In the genomic region with DNA sequence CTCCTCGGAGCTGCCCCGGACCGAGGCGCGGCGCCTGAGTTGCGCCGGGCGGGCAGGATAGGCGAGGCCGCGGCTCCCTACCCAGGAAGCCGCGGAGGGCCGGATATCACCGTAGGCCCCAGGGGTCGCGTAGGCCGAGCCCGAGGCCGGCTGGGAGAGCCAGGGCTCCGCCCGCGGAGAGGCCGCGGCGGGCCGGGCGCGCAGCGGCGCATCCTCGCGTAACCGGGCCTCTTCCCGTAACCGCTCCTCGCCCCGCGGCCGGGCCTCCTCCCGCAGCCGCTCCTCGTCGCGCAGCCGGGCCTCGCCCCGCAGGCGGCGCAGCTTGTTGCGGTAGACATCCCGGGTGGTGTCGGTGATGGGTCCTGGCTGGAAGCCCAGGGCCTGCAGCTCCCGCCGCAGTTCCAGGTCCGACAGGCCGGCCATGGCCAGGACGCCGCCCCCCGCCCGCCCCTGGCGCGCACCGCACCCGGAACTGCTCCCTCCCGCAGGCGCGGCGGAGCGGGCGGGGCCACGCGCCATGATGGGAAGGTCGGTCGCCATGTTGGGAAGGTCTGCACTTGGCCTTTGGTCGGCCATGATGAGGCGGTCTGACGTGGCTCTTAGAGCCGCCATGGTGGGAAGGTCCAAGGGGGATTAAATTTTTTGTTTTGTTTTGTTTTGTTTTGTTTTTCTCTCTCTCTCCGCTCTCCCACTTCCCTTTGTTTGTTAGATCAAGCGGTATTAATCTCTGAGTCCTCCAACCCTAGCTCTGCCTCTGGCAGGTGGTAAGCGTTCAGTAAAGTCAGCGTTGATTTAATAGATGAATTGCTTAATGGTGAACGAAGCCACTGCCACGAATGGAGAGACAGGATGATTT, we compare ENCODE assay signal across 1 cellular context.
TF ChIP-seq lines count a peak whose summit lies in the region.

A gene (minus strand): TSS at position 437 of the 856 bp plus-strand sequence. CDS start 14 bp downstream, at position 423.

TF ChIP-seq in HepG2, 621 proteins besides CTCF, POLR2A, EP300 and RAD21 (continued from another document and continues in another):
- TF ChIP-seq, protein P1, sequence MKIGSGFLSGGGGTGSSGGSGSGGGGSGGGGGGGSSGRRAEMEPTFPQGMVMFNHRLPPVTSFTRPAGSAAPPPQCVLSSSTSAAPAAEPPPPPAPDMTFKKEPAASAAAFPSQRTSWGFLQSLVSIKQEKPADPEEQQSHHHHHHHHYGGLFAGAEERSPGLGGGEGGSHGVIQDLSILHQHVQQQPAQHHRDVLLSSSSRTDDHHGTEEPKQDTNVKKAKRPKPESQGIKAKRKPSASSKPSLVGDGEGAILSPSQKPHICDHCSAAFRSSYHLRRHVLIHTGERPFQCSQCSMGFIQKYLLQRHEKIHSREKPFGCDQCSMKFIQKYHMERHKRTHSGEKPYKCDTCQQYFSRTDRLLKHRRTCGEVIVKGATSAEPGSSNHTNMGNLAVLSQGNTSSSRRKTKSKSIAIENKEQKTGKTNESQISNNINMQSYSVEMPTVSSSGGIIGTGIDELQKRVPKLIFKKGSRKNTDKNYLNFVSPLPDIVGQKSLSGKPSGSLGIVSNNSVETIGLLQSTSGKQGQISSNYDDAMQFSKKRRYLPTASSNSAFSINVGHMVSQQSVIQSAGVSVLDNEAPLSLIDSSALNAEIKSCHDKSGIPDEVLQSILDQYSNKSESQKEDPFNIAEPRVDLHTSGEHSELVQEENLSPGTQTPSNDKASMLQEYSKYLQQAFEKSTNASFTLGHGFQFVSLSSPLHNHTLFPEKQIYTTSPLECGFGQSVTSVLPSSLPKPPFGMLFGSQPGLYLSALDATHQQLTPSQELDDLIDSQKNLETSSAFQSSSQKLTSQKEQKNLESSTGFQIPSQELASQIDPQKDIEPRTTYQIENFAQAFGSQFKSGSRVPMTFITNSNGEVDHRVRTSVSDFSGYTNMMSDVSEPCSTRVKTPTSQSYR (CRISPR knock-in tag; IDR thresholded peaks at IDR 0.05; ENCODE audit: borderline replicate concordance): no peak
- TF ChIP-seq JARID2 (CRISPR knock-in tag; IDR thresholded peaks at IDR 0.05; ENCODE audit: insufficient replicate concordance) (no peak), ZNF337 (CRISPR knock-in tag; IDR thresholded peaks at IDR 0.05; ENCODE audit: borderline replicate concordance, low read depth) (peak; percentile 37; the same call in 1 of the 2 replicates), TBX2 (CRISPR knock-in tag; IDR thresholded peaks at IDR 0.05; ENCODE audit: borderline replicate concordance) (peak; percentile 44; the same call in 1 of the 2 replicates), NFE2 (CRISPR knock-in tag; IDR thresholded peaks at IDR 0.05) (no peak), ELF1 (CRISPR knock-in tag; IDR thresholded peaks at IDR 0.05) (peak; percentile 93), RFXAP (CRISPR knock-in tag; IDR thresholded peaks at IDR 0.05; ENCODE audit: borderline replicate concordance) (peak; percentile 86; the same call in 1 of the 2 replicates), MED13 (CRISPR knock-in tag; IDR thresholded peaks at IDR 0.05) (peak; percentile 39; the same call in 1 of the 2 replicates), FOSL1 (CRISPR knock-in tag; IDR thresholded peaks at IDR 0.05; ENCODE audit: borderline replicate concordance) (no peak), PAWR (CRISPR knock-in tag; IDR thresholded peaks at IDR 0.05; ENCODE audit: borderline replicate concordance) (no peak), U2AF2 (IDR thresholded peaks at IDR 0.05; ENCODE audit: low read depth, low read length) (0 out of 2 replicates have a peak, but pooled peaks have one; percentile 76), ZFP90 (CRISPR knock-in tag; IDR thresholded peaks at IDR 0.05; ENCODE audit: borderline replicate concordance) (peak; percentile 45; the same call in 1 of the 2 replicates), POLR2G (IDR thresholded peaks at IDR 0.05; ENCODE audit: low read depth, low read length) (peak; percentile 80), FOXC1 (CRISPR knock-in tag; IDR thresholded peaks at IDR 0.05; ENCODE audit: borderline replicate concordance) (peak; percentile 72; the same call in 1 of the 2 replicates), ZNF282 (IDR thresholded peaks at IDR 0.05; ENCODE audit: partially characterized antibody) (no peak), ZNF432 (CRISPR knock-in tag; IDR thresholded peaks at IDR 0.05; ENCODE audit: borderline replicate concordance) (no peak), ZNF430 (CRISPR knock-in tag; IDR thresholded peaks at IDR 0.05) (no peak), ZFP36L2 (CRISPR knock-in tag; IDR thresholded peaks at IDR 0.05) (no peak), FOXK2 (IDR thresholded peaks at IDR 0.05) (no peak), MEIS1 (CRISPR knock-in tag; IDR thresholded peaks at IDR 0.05; ENCODE audit: borderline replicate concordance) (no peak; the same call in none of the 2 replicates)
- TF ChIP-seq, protein P2, sequence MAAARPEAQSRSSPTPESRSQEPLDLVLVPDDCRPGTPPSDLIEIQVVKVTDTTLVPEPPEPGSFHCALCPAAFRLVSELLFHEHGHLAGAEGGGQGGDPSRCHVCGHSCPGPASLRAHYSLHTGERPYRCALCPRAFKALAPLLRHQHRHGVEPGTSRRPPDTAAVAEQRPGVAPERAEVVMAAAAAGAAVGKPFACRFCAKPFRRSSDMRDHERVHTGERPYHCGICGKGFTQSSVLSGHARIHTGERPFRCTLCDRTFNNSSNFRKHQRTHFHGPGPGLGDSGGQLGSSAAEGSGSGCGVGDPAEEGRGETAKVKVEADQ (CRISPR knock-in tag; IDR thresholded peaks at IDR 0.05; ENCODE audit: borderline replicate concordance): no peak; the same call in 1 of the 2 replicates
- TF ChIP-seq, protein P3, sequence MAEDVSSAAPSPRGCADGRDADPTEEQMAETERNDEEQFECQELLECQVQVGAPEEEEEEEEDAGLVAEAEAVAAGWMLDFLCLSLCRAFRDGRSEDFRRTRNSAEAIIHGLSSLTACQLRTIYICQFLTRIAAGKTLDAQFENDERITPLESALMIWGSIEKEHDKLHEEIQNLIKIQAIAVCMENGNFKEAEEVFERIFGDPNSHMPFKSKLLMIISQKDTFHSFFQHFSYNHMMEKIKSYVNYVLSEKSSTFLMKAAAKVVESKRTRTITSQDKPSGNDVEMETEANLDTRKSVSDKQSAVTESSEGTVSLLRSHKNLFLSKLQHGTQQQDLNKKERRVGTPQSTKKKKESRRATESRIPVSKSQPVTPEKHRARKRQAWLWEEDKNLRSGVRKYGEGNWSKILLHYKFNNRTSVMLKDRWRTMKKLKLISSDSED (CRISPR knock-in tag; IDR thresholded peaks at IDR 0.05): no peak; the same call in 1 of the 2 replicates
- TF ChIP-seq, protein P4, sequence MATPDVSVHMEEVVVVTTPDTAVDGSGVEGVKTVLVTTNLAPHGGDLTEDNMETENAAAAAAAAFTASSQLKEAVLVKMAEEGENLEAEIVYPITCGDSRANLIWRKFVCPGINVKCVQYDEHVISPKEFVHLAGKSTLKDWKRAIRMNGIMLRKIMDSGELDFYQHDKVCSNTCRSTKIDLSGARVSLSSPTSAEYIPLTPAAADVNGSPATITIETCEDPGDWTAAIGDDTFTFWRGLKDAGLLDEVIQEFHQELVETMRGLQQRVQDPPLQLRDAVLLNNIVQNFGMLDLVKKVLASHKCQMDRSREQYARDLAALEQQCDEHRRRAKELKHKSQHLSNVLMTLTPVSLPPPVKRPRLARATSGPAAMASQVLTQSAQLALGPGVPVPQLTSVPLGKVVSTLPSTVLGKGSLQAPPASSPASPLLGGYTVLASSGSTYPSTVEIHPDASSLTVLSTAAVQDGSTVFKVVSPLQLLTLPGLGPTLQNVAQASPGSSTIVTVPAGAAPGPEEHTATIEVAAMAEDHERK (CRISPR knock-in tag; IDR thresholded peaks at IDR 0.05; ENCODE audit: low read depth): peak; percentile 88
- TF ChIP-seq, protein P5, sequence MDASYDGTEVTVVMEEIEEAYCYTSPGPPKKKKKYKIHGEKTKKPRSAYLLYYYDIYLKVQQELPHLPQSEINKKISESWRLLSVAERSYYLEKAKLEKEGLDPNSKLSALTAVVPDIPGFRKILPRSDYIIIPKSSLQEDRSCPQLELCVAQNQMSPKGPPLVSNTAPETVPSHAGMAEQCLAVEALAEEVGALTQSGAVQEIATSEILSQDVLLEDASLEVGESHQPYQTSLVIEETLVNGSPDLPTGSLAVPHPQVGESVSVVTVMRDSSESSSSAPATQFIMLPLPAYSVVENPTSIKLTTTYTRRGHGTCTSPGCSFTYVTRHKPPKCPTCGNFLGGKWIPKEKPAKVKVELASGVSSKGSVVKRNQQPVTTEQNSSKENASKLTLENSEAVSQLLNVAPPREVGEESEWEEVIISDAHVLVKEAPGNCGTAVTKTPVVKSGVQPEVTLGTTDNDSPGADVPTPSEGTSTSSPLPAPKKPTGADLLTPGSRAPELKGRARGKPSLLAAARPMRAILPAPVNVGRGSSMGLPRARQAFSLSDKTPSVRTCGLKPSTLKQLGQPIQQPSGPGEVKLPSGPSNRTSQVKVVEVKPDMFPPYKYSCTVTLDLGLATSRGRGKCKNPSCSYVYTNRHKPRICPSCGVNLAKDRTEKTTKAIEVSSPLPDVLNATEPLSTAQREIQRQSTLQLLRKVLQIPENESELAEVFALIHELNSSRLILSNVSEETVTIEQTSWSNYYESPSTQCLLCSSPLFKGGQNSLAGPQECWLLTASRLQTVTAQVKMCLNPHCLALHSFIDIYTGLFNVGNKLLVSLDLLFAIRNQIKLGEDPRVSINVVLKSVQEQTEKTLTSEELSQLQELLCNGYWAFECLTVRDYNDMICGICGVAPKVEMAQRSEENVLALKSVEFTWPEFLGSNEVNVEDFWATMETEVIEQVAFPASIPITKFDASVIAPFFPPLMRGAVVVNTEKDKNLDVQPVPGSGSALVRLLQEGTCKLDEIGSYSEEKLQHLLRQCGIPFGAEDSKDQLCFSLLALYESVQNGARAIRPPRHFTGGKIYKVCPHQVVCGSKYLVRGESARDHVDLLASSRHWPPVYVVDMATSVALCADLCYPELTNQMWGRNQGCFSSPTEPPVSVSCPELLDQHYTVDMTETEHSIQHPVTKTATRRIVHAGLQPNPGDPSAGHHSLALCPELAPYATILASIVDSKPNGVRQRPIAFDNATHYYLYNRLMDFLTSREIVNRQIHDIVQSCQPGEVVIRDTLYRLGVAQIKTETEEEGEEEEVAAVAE (CRISPR knock-in tag; IDR thresholded peaks at IDR 0.05; ENCODE audit: borderline replicate concordance): peak; percentile 85
- TF ChIP-seq, protein P6, sequence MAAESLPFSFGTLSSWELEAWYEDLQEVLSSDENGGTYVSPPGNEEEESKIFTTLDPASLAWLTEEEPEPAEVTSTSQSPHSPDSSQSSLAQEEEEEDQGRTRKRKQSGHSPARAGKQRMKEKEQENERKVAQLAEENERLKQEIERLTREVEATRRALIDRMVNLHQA (CRISPR knock-in tag; IDR thresholded peaks at IDR 0.05): no peak
- TF ChIP-seq, protein P7, sequence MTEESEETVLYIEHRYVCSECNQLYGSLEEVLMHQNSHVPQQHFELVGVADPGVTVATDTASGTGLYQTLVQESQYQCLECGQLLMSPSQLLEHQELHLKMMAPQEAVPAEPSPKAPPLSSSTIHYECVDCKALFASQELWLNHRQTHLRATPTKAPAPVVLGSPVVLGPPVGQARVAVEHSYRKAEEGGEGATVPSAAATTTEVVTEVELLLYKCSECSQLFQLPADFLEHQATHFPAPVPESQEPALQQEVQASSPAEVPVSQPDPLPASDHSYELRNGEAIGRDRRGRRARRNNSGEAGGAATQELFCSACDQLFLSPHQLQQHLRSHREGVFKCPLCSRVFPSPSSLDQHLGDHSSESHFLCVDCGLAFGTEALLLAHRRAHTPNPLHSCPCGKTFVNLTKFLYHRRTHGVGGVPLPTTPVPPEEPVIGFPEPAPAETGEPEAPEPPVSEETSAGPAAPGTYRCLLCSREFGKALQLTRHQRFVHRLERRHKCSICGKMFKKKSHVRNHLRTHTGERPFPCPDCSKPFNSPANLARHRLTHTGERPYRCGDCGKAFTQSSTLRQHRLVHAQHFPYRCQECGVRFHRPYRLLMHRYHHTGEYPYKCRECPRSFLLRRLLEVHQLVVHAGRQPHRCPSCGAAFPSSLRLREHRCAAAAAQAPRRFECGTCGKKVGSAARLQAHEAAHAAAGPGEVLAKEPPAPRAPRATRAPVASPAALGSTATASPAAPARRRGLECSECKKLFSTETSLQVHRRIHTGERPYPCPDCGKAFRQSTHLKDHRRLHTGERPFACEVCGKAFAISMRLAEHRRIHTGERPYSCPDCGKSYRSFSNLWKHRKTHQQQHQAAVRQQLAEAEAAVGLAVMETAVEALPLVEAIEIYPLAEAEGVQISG (CRISPR knock-in tag; IDR thresholded peaks at IDR 0.05): peak; percentile 98
- TF ChIP-seq, protein P8, sequence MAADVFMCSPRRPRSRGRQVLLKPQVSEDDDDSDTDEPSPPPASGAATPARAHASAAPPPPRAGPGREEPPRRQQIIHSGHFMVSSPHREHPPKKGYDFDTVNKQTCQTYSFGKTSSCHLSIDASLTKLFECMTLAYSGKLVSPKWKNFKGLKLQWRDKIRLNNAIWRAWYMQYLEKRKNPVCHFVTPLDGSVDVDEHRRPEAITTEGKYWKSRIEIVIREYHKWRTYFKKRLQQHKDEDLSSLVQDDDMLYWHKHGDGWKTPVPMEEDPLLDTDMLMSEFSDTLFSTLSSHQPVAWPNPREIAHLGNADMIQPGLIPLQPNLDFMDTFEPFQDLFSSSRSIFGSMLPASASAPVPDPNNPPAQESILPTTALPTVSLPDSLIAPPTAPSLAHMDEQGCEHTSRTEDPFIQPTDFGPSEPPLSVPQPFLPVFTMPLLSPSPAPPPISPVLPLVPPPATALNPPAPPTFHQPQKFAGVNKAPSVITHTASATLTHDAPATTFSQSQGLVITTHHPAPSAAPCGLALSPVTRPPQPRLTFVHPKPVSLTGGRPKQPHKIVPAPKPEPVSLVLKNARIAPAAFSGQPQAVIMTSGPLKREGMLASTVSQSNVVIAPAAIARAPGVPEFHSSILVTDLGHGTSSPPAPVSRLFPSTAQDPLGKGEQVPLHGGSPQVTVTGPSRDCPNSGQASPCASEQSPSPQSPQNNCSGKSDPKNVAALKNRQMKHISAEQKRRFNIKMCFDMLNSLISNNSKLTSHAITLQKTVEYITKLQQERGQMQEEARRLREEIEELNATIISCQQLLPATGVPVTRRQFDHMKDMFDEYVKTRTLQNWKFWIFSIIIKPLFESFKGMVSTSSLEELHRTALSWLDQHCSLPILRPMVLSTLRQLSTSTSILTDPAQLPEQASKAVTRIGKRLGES (CRISPR knock-in tag; IDR thresholded peaks at IDR 0.05; ENCODE audit: borderline replicate concordance): 0 out of 2 replicates have a peak, but pooled peaks have one; percentile 36
- TF ChIP-seq, protein P9, sequence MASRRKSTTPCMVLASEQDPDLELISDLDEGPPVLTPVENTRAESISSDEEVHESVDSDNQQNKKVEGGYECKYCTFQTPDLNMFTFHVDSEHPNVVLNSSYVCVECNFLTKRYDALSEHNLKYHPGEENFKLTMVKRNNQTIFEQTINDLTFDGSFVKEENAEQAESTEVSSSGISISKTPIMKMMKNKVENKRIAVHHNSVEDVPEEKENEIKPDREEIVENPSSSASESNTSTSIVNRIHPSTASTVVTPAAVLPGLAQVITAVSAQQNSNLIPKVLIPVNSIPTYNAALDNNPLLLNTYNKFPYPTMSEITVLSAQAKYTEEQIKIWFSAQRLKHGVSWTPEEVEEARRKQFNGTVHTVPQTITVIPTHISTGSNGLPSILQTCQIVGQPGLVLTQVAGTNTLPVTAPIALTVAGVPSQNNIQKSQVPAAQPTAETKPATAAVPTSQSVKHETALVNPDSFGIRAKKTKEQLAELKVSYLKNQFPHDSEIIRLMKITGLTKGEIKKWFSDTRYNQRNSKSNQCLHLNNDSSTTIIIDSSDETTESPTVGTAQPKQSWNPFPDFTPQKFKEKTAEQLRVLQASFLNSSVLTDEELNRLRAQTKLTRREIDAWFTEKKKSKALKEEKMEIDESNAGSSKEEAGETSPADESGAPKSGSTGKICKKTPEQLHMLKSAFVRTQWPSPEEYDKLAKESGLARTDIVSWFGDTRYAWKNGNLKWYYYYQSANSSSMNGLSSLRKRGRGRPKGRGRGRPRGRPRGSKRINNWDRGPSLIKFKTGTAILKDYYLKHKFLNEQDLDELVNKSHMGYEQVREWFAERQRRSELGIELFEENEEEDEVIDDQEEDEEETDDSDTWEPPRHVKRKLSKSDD (CRISPR knock-in tag; IDR thresholded peaks at IDR 0.05; ENCODE audit: low read depth): peak; percentile 100
